In genomic region chr7:130070900-130071622, GRCh38 we compare ENCODE assay signal across 8 cellular contexts. TPM values are rescaled to one million over a fixed set of nuclear protein-coding genes. Genes with fewer than 3 reads are reported as not detected.
DNase-seq lines count a peak whose midpoint lies in the region; ATAC-seq and TF ChIP-seq lines count a peak whose summit lies in the region.

No MANE protein-coding gene starts in this region.

- no peak for DNase-seq in BJ (ENCODE audit: low read depth)
- peak; percentile 20 for DNase-seq in dermis blood vessel endothelial cell
- peak in 1 of 3 donors; percentile 22 for DNase-seq in mucosa of descending colon
- no peak for DNase-seq in UCSD-AML1 (lab: John Stamatoyannopoulos, UW; ENCODE audit: unreplicated experiment)
- DNase-seq in stimulated activated CD4-positive, alpha-beta T cell treated with anti-CD3 and anti-CD28 coated beads, Interleukin-4, amount 100 ng/mL, for 24 hours = no peak

- peaks cover 3% of the 10 kb centered on the region for H4K20me1 ChIP-seq in OCI-LY3 (ENCODE audit: insufficient read depth, low read length)

- no peak for TF ChIP-seq CTCF in BJ (IDR thresholded peaks at IDR 0.05; ENCODE audit: insufficient read depth, low read depth, low read length)
- TF ChIP-seq CTCF in OCI-LY3 (IDR thresholded peaks at IDR 0.05; ENCODE audit: low read depth, low read length) = no peak
- TF ChIP-seq CTCF in mucosa of descending colon (IDR thresholded peaks at IDR 0.05) = no peak

- peak overlapping the region; percentile 76 for H3K9ac ChIP-seq in OCI-LY3 (ENCODE audit: low read length)

- POLR2A ChIA-PET in BJ (lab: Charles Lee) = no interaction called here

- H3K4me2 ChIP-seq in OCI-LY3 (ENCODE audit: low read length) = peak overlapping the region; percentile 99

- ATAC-seq in GM21528 (IDR thresholded peaks at IDR 0.05; ENCODE audit: low FRiP score, unreplicated experiment) (peak; percentile 7), mucosa of descending colon (peak; percentile 36), HG02970 (IDR thresholded peaks at IDR 0.05; ENCODE audit: low FRiP score, unreplicated experiment) (no peak)

- peaks cover 20% of the 10 kb centered on the region for H3K4me1 ChIP-seq in OCI-LY3 (ENCODE audit: low read length)
- H3K4me1 ChIP-seq in mucosa of descending colon (ENCODE audit: low read depth) = peaks cover 24% of the 10 kb centered on the region

- H2AFZ ChIP-seq in OCI-LY3 (ENCODE audit: low read depth, low read length) = no peak overlapping the region

- H3K9me3 ChIP-seq in OCI-LY3 (ENCODE audit: insufficient read depth, low read length) = no peaks in the 10 kb centered on the region
- H3K9me3 ChIP-seq in mucosa of descending colon = no peaks in the 10 kb centered on the region

- peaks cover 54% of the 10 kb centered on the region for H3K79me2 ChIP-seq in OCI-LY3 (ENCODE audit: low read length)

- CTCF ChIA-PET in BJ (lab: Yijun Ruan, JAX) = interaction anchor here (1.0 to 4.9 kb wide), 9 partner anchors 12 to 687 kb away, joined by 3 to 35 read pairs (median 4); partner anchors contain the start of gene TSGA13

- 0 out of 2 replicates have a peak overlapping the region, but pooled peaks have one; percentile 3 for H3K27ac ChIP-seq in OCI-LY3 (ENCODE audit: low read length)

- intact Hi-C loops in mucosa of descending colon (cut with DNase I, micrococcal nuclease) = no loop called here

- no peaks in the 10 kb centered on the region for H3K27me3 ChIP-seq in BJ (ENCODE audit: control insufficient read depth, insufficient read depth, low read length)
- H3K27me3 ChIP-seq in OCI-LY3 (ENCODE audit: low read depth, low read length) = no peaks in the 10 kb centered on the region

- H3K4me3 ChIP-seq in BJ (ENCODE audit: low read depth, low read length) (peak overlapping the region; percentile 84), OCI-LY3 (ENCODE audit: low read length) (peak overlapping the region; percentile 89), mucosa of descending colon (peak overlapping the region; percentile 96)

- no peaks in the 10 kb centered on the region for H3K36me3 ChIP-seq in BJ (ENCODE audit: control insufficient read depth, insufficient read depth, low read length)
- no peaks in the 10 kb centered on the region for H3K36me3 ChIP-seq in OCI-LY3 (replicated peaks; ENCODE audit: low read depth, low read length)
- H3K36me3 ChIP-seq in mucosa of descending colon (ENCODE audit: low read depth) = no peaks in the 10 kb centered on the region

RNA-seq across cellular contexts. Expression of gene KLHDC10, which starts 0.7 kb away (rescaled TPM):
- 15.9 and 23.4 TPM in 2 replicates for polyA plus RNA-seq in BJ (2011; rRNA removed)
- polyA minus RNA-seq in BJ (2011; rRNA and poly(A)+ RNA removed) = 14.8 and 19.7 TPM in 2 replicates
- total RNA-seq in dermis blood vessel endothelial cell = 26.9 and 33.8 TPM in 2 replicates
- 10 to 100 TPM; 30.1 to 36.2 (median 34.1) TPM for total RNA-seq in mucosa of descending colon

RNA-seq across cellular contexts. Expression of gene ZC3HC1, which starts 19.9 kb away (rescaled TPM):
- polyA plus RNA-seq in BJ (2011; rRNA removed) = 23.2 and 24.8 TPM in 2 replicates
- 14.3 and 24.6 TPM in 2 replicates for polyA minus RNA-seq in BJ (2011; rRNA and poly(A)+ RNA removed)
- total RNA-seq in dermis blood vessel endothelial cell (20.6 and 23.8 TPM in 2 replicates), mucosa of descending colon (10 to 100 TPM in 2 of 3 donors, 1 to 10 TPM in 1; 8.4 to 12.0 (median 10.1) TPM)
